Comparison of ENCODE assay signal across 29 cellular contexts in genomic region chr2:23376075-23376474, GRCh38.
"Had no signal": no experiment of that assay in that cellular context is flagged by ENCODE, and none has a peak within 500 bp of the region (broad histone marks: within the 10 kb centered on the region; RNA-seq: fewer than 3 reads in every experiment).

No MANE protein-coding gene starts in this region.

- DNase-seq: activated B cell treated with CpG ODN at 0.5 μM for 24 hours; activated CD4-positive, alpha-beta T cell treated with anti-CD3 and anti-CD28 coated beads for 48 hours; activated CD4-positive, alpha-beta T cell treated with anti-CD3 and anti-CD28 coated beads, Interleukin-2, amount 50 U/mL, for 1 hour; activated CD4-positive, alpha-beta T cell treated with anti-CD3 and anti-CD28 coated beads, Interleukin-2, amount 50 U/mL, for 48 hours; activated CD8-positive, alpha-beta memory T cell treated with anti-CD3 and anti-CD28 coated beads for 24 hours; activated CD8-positive, alpha-beta T cell treated with anti-CD3 and anti-CD28 coated beads for 36 hours; activated effector memory CD4-positive, alpha-beta T cell treated with Interleukin-2 at 50 U/mL for 16 hours; activated gamma-delta T cell treated with Interleukin-2 at 50 U/mL for 16 hours; activated naive CD4-positive, alpha-beta T cell treated with Interleukin-2 at 50 U/mL for 16 hours; activated naive CD8-positive, alpha-beta T cell treated with anti-CD3 and anti-CD28 coated beads for 36 hours; activated naive CD8-positive, alpha-beta T cell treated with anti-CD3 and anti-CD28 coated beads, Interleukin-2, amount 50 U/mL, for 24 hours; activated T-cell treated with anti-CD3 and anti-CD28 coated beads, Interleukin-2, amount 50 U/mL, for 4 hours; central memory CD4-positive, alpha-beta T cell; cortex of kidney; effector CD4-positive, alpha-beta T cell; effector memory CD8-positive, alpha-beta T cell; foreskin keratinocyte; gastrocnemius medialis; glutamatergic neuron; heart left ventricle; T1000 had no signal

- H3K4me1 ChIP-seq: breast epithelium had no signal

- ATAC-seq: activated CD4-positive, CD25-positive, alpha-beta regulatory T cell treated with anti-CD3 and anti-CD28 coated beads, Interleukin-2, amount 50 U/mL, for 24 hours; activated T-helper 17 cell treated with anti-CD3 and anti-CD28 coated beads, Interleukin-2, amount 50 U/mL, for 72 hours; effector memory CD8-positive, alpha-beta T cell; gastrocnemius medialis; heart left ventricle had no signal

- H3K4me3 ChIP-seq: ascending aorta, breast epithelium, cardiac muscle cell, esophagus muscularis mucosa, gastrocnemius medialis, heart left ventricle had no signal

- H3K9me3 ChIP-seq: ascending aorta, breast epithelium, gastrocnemius medialis, heart left ventricle had no signal

- FAIRE-seq: colon had no signal

- H3K36me3 ChIP-seq: ascending aorta, breast epithelium, cardiac muscle cell, esophagus muscularis mucosa, gastrocnemius medialis, heart left ventricle, WERI-Rb-1 had no signal

- H3K27me3 ChIP-seq: ascending aorta, esophagus muscularis mucosa, foreskin keratinocyte, gastrocnemius medialis had no signal

- H3K27ac ChIP-seq: ascending aorta, breast epithelium, cardiac muscle cell, esophagus muscularis mucosa, foreskin keratinocyte, gastrocnemius medialis, heart left ventricle, WERI-Rb-1 had no signal
